In genomic region chr9:104776787-104777186, GRCh38 we compare ENCODE assay signal across 3 cellular contexts.
TF ChIP-seq lines count a peak whose summit lies in the region.

No MANE protein-coding gene starts in this region.

TF ChIP-seq in SK-N-SH treated with all-trans-retinoic acid at 6 μM for 48 hours, 23 proteins besides CTCF, POLR2A, EP300 and RAD21 (continued from another document):
- TF ChIP-seq PPARA (CRISPR knock-in tag; IDR thresholded peaks at IDR 0.05; ENCODE audit: borderline replicate concordance) = no peak
- TF ChIP-seq TCF4 (CRISPR knock-in tag; IDR thresholded peaks at IDR 0.05; ENCODE audit: borderline replicate concordance) = no peak
- no peak for TF ChIP-seq TSHZ2 (CRISPR knock-in tag; IDR thresholded peaks at IDR 0.05)
- no peak for TF ChIP-seq ZFP3 (CRISPR knock-in tag; IDR thresholded peaks at IDR 0.05)
TF ChIP-seq in SK-N-SH treated with all-trans-retinoic acid at 6 μM for 48 hours: peak in this region for 0.

TF ChIP-seq in SK-N-SH, 30 proteins besides CTCF, POLR2A, EP300 and RAD21 (continued from another document):
- no peak for TF ChIP-seq EZH2phosphoT487 (IDR thresholded peaks at IDR 0.05; ENCODE audit: borderline replicate concordance, low read depth)
- no peak for TF ChIP-seq TCF12 (IDR thresholded peaks at IDR 0.05)
- no peak for TF ChIP-seq GABPA (IDR thresholded peaks at IDR 0.05; ENCODE audit: low read depth)
- TF ChIP-seq POLR2AphosphoS5 (IDR thresholded peaks at IDR 0.05; ENCODE audit: low read depth, low read length) = no peak
- no peak for TF ChIP-seq RXRA (IDR thresholded peaks at IDR 0.05; ENCODE audit: borderline replicate concordance, low read depth)
- TF ChIP-seq MAX (IDR thresholded peaks at IDR 0.05; ENCODE audit: low read depth) = no peak
- no peak for TF ChIP-seq RFX5 (IDR thresholded peaks at IDR 0.05; ENCODE audit: low read length)
- no peak for TF ChIP-seq USF2 (IDR thresholded peaks at IDR 0.05; ENCODE audit: borderline replicate concordance, low read depth, low read length)
- TF ChIP-seq TEAD4 (IDR thresholded peaks at IDR 0.05; ENCODE audit: borderline replicate concordance, insufficient read depth) = no peak
- no peak for TF ChIP-seq IRF3 (IDR thresholded peaks at IDR 0.05; ENCODE audit: low read depth, low read length)
- no peak for TF ChIP-seq YY1 (IDR thresholded peaks at IDR 0.05; ENCODE audit: low read depth)
- no peak for TF ChIP-seq NRF1 (IDR thresholded peaks at IDR 0.05; ENCODE audit: low read depth, low read length)
- TF ChIP-seq CHD2 (IDR thresholded peaks at IDR 0.05; ENCODE audit: low read length, partially characterized antibody) = no peak
- no peak for TF ChIP-seq MEF2A (IDR thresholded peaks at IDR 0.05; ENCODE audit: borderline replicate concordance, low read depth)
- no peak for TF ChIP-seq RCOR1 (IDR thresholded peaks at IDR 0.05; ENCODE audit: low read length)
- no peak for TF ChIP-seq USF1 (IDR thresholded peaks at IDR 0.05; ENCODE audit: borderline replicate concordance, low read depth)
TF ChIP-seq in SK-N-SH: peak in this region for 0.

TF ChIP-seq in IMR-90, 13 proteins besides CTCF, POLR2A, EP300 and RAD21:
- TF ChIP-seq USF2 (IDR thresholded peaks at IDR 0.05; ENCODE audit: low read depth, low read length) (no peak), SMC3 (IDR thresholded peaks at IDR 0.05; ENCODE audit: low read depth, low read length) (no peak), MXI1 (IDR thresholded peaks at IDR 0.05; ENCODE audit: borderline replicate concordance, low read depth, low read length) (no peak), CHD1 (IDR thresholded peaks at IDR 0.05; ENCODE audit: low read depth, low read length) (no peak), ELK1 (IDR thresholded peaks at IDR 0.05; ENCODE audit: borderline replicate concordance, low read depth, low read length) (no peak), MAZ (IDR thresholded peaks at IDR 0.05; ENCODE audit: borderline replicate concordance, low read depth, low read length) (no peak), CEBPB (IDR thresholded peaks at IDR 0.05; ENCODE audit: low read depth, low read length) (no peak), RCOR1 (IDR thresholded peaks at IDR 0.05; ENCODE audit: insufficient replicate concordance, low read length) (no peak), BHLHE40 (IDR thresholded peaks at IDR 0.05; ENCODE audit: low read depth, low read length) (no peak)
